In genomic region chr14:77509366-77509765, GRCh38 we compare ENCODE assay signal across 22 cellular contexts. TPM values are rescaled to one million over a fixed set of nuclear protein-coding genes. Genes with fewer than 3 reads are reported as not detected.
DNase-seq lines count a peak whose midpoint lies in the region; ATAC-seq, FAIRE-seq and TF ChIP-seq lines count a peak whose summit lies in the region.
"Had no signal": no experiment of that assay in that cellular context is flagged by ENCODE, and none has a peak within 500 bp of the region (broad histone marks: within the 10 kb centered on the region; RNA-seq: fewer than 3 reads in every experiment).

No MANE protein-coding gene starts in this region.

- BruUV-seq in HepG2 (replicated peaks; lab: Mats Ljungman, UMichigan), result no TSS peak

- FAIRE-seq in HepG2 (lab: Jason Lieb, UNC), result no peak
- FAIRE-seq: D721Med, GM12892, GM18507 had no signal

- no peak overlapping the region for H2AFZ ChIP-seq in HepG2 (ENCODE audit: low read length)
- H2AFZ ChIP-seq: GM23338 had no signal

- TF ChIP-seq RAD21 in HepG2 (CRISPR knock-in tag; IDR thresholded peaks at IDR 0.05), result no peak

- H3K4me1 Mint-ChIP-seq in WTC11, result no peaks in the 10 kb centered on the region
- H3K4me1 Mint-ChIP-seq in memory B cell, result no peaks in the 10 kb centered on the region
- H3K4me1 Mint-ChIP-seq: GM23338 had no signal

- CTCF ChIA-PET in HepG2 (lab: Yijun Ruan, JAX; ENCODE audit: low intra/inter-chr PET ratio, low total read pairs) (no interaction called here), WTC11 (lab: Charles Lee) (no interaction called here)

- no peak overlapping the region for H3K4me3 Mint-ChIP-seq in WTC11
- H3K4me3 Mint-ChIP-seq in memory B cell, result no peak overlapping the region
- H3K4me3 Mint-ChIP-seq: CD4-positive, alpha-beta T cell; GM23338; HFFc6 had no signal

- H3K27me3 ChIP-seq in HepG2 (ENCODE audit: control insufficient read depth in 1 of 2, insufficient read depth in 2 of 2, low read length in 2 of 2), result no peaks in the 10 kb centered on the region
- H3K27me3 ChIP-seq in right lobe of liver, result no peaks in the 10 kb centered on the region

- peak overlapping the region; percentile 62 for H3K27ac ChIP-seq in HepG2 (ENCODE audit: extremely low read length, insufficient read depth, low read length)
- no peak overlapping the region for H3K27ac ChIP-seq in right lobe of liver
- H3K27ac ChIP-seq: C4-2B, HL-60 had no signal

- H3K9ac ChIP-seq in HepG2 (ENCODE audit: insufficient read depth, low read depth, low read length), result no peak overlapping the region

- H3K36me3 ChIP-seq in HepG2 (replicated peaks in 1 of 2; ENCODE audit: control insufficient read depth in 1 of 2, insufficient read depth in 2 of 2, low read length in 2 of 2), result peaks cover 4 to 16% of the 10 kb centered on the region in 2 experiments; a peak in 3 of 5 replicates
- H3K36me3 ChIP-seq in right lobe of liver, result peaks cover 0 to 26% (median 9%) of the 10 kb centered on the region in 4 donors

- H3K36me3 Mint-ChIP-seq in WTC11 (peaks cover 18% of the 10 kb centered on the region), memory B cell (peaks cover 28% of the 10 kb centered on the region)

- in situ Hi-C loops in HepG2 (cut with HindIII; ENCODE audit: extremely low pct_ligation_motif_present, low pct_unique_long_range_greater_than_20kb), result no loop called here

- TF ChIP-seq CTCF in HepG2 (CRISPR knock-in tag; IDR thresholded peaks at IDR 0.05) (no peak), right lobe of liver (IDR thresholded peaks at IDR 0.05) (no peak), WTC11 (IDR thresholded peaks at IDR 0.05) (no peak)

- H3K9me3 ChIP-seq in HepG2 (ENCODE audit: low read length) (no peaks in the 10 kb centered on the region), right lobe of liver (no peaks in the 10 kb centered on the region)
- H3K9me3 ChIP-seq: Caco-2 had no signal

- H3K27ac Mint-ChIP-seq in WTC11, result peak overlapping the region; percentile 74; the same call in 1 of the 2 replicates
- peak overlapping the region; percentile 14 for H3K27ac Mint-ChIP-seq in memory B cell
- H3K27ac Mint-ChIP-seq: CD4-positive, alpha-beta T cell; GM23338; HFFc6 had no signal

- H3K4me3 ChIP-seq in HepG2 (replicated peaks in 1 of 3; ENCODE audit: insufficient read depth in 1 of 3, low read depth in 2 of 3, low read length in 3 of 3), result no peak overlapping the region
- H3K4me3 ChIP-seq in right lobe of liver, result no peak overlapping the region
- H3K4me3 ChIP-seq: GM23338 had no signal

- H3K9me3 Mint-ChIP-seq in WTC11 (0 out of 2 replicates have a peak, but pooled peaks cover 4% of the 10 kb centered on the region), memory B cell (no peaks in the 10 kb centered on the region)
- H3K9me3 Mint-ChIP-seq: CD4-positive, alpha-beta T cell; HFFc6 had no signal

- DNase-seq in HepG2 (ENCODE audit: low spot score) (no peak), right lobe of liver (no peak), WTC11 (ENCODE audit: low spot score) (no peak), memory B cell (ENCODE audit: low spot score in 2 of 2) (no peak), DMS 273 treated with DMSO at 0.1 percent for 48 hours (lab: John Stamatoyannopoulos, UW) (no peak), Ammon's horn (ENCODE audit: low spot score) (no peak)
- DNase-seq: Caco-2; CD4-positive, alpha-beta T cell; DMS153; DMS79; GDM1; H7; HFFc6 had no signal

- no peaks in the 10 kb centered on the region for H3K27me3 Mint-ChIP-seq in WTC11 (ENCODE audit: low read depth)
- no peaks in the 10 kb centered on the region for H3K27me3 Mint-ChIP-seq in memory B cell
- H3K27me3 Mint-ChIP-seq: CD4-positive, alpha-beta T cell had no signal

- TF ChIP-seq EP300 in HepG2 (IDR thresholded peaks at IDR 0.05; ENCODE audit: low read depth in 2 of 2, low read length in 2 of 2), result no peak
- TF ChIP-seq EP300 in HepG2 (CRISPR knock-in tag; IDR thresholded peaks at IDR 0.05; ENCODE audit: borderline replicate concordance), result no peak

- ATAC-seq in HepG2 (no peak), right lobe of liver (no peak), WTC11 (no peak), memory B cell (ENCODE audit: low read depth) (no peak)
- ATAC-seq: GM23338, HCT116 had no signal

- H3K4me2 ChIP-seq in HepG2 (ENCODE audit: low read depth, low read length), result no peak overlapping the region
- H3K4me2 ChIP-seq: GM23338 had no signal

- H3K4me1 ChIP-seq in HepG2 (ENCODE audit: insufficient read depth, low read length) (peaks cover 41% of the 10 kb centered on the region), right lobe of liver (no peaks in the 10 kb centered on the region)

- POLR2A ChIA-PET in HepG2 (lab: Yijun Ruan, JAX), result interaction anchor here (2.9 kb wide), 1 partner anchor 10 kb away, joined by 22 read pairs; the partner anchor contains the start of gene ISM2
- POLR2A ChIA-PET in WTC11 (lab: Charles Lee), result no interaction called here

- TF ChIP-seq POLR2A in HepG2 (IDR thresholded peaks at IDR 0.05; ENCODE audit: insufficient read depth in 1 of 2, low read depth in 2 of 2, low read length in 2 of 2) (no peak), right lobe of liver (IDR thresholded peaks at IDR 0.05) (no peak)

- WGBS in HepG2 (ENCODE audit: low lambda C conversion rate), result 91% methylated on average over 4 of the region's 4 CpGs
- 83% methylated on average over 4 of the region's 4 CpGs for WGBS in right lobe of liver (ENCODE audit: insufficient coverage, low coverage, low lambda C conversion rate, missing lambda C conversion rate)

- intact Hi-C loops in HepG2 (cut with micrococcal nuclease; ENCODE audit: unreplicated experiment), result no loop called here
- intact Hi-C loops in right lobe of liver (cut with DNase I), result no loop called here

- H4K20me1 ChIP-seq in HepG2 (ENCODE audit: insufficient read depth, low read length), result no peaks in the 10 kb centered on the region

- H3K79me2 ChIP-seq in HepG2 (ENCODE audit: insufficient read depth, low read length), result no peaks in the 10 kb centered on the region

RNA-seq across cellular contexts. Expression of gene ISM2, which starts 10.8 kb away (rescaled TPM):
- total RNA-seq in HepG2 (2016; rRNA removed; fragmentation: Illumina TruSeq; extraction: Trizol), result 0.83 and 1.8 TPM in 2 replicates
- 0.20 and 0.44 TPM in 2 replicates for total RNA-seq in HepG2 (2016; cell fraction: cytosol; rRNA removed; fragmentation: Illumina TruSeq; extraction: Trizol; ENCODE audit: low read depth)
- 0.56 and 1.8 TPM in 2 replicates for total RNA-seq in HepG2 (2016; cell fraction: insoluble cytoplasmic fraction; rRNA removed; fragmentation: Illumina TruSeq; extraction: Trizol)
- total RNA-seq in HepG2 (2016; cell fraction: membrane; rRNA removed; fragmentation: Illumina TruSeq; extraction: Trizol), result 0.46 and 0.55 TPM in 2 replicates
- 1.4 TPM in 2 replicates for total RNA-seq in HepG2 (2016; cell fraction: nucleus; rRNA removed; fragmentation: Illumina TruSeq; extraction: Trizol)
- polyA plus RNA-seq in HepG2 (2011; rRNA removed), result 40.7 and 43.2 TPM in 2 replicates
- polyA plus RNA-seq in HepG2 (2011; cell fraction: cytosol; rRNA removed), result 17.0 and 22.7 TPM in 2 replicates
- polyA plus RNA-seq in HepG2 (2011; cell fraction: nucleus; rRNA removed), result 47.8 and 68.7 TPM in 2 replicates
- 59.6 and 62.7 TPM in 2 replicates for polyA plus RNA-seq in HepG2 (2012)
- polyA plus RNA-seq in HepG2 (2016; cell fraction: cytosol; fragmentation: Illumina TruSeq; extraction: Trizol; ENCODE audit: low read depth), result 0.08 and 0.19 TPM in 2 replicates
- polyA plus RNA-seq in HepG2 (2016; cell fraction: insoluble cytoplasmic fraction; fragmentation: Illumina TruSeq; extraction: Trizol; ENCODE audit: low read depth), result 0.53 and 0.60 TPM in 2 replicates
- 0.16 and 0.26 TPM in 2 replicates for polyA plus RNA-seq in HepG2 (2016; cell fraction: membrane; fragmentation: Illumina TruSeq; extraction: Trizol; ENCODE audit: low read depth)
- 2.1 and 2.3 TPM in 2 replicates for polyA plus RNA-seq in HepG2 (2016; cell fraction: nucleus; fragmentation: Illumina TruSeq; extraction: Trizol; ENCODE audit: insufficient read depth, low read depth)
- 0.09 and 81.0 TPM in 2 replicates for polyA minus RNA-seq in HepG2 (2011; rRNA and poly(A)+ RNA removed; ENCODE audit: low replicate concordance)
- polyA minus RNA-seq in HepG2 (2011; cell fraction: cytosol; rRNA and poly(A)+ RNA removed), result 31.8 and 33.0 TPM in 2 replicates
- 18.5 and 28.2 TPM in 2 replicates for polyA minus RNA-seq in HepG2 (2011; cell fraction: nucleus; rRNA and poly(A)+ RNA removed)
- under 1 TPM in 1 of 6 experiments, not detected in 5; 0.37 TPM for total RNA-seq in right lobe of liver
- total RNA-seq in WTC11 (2021), result 0.80 to 1.4 TPM (median 1.3 TPM) in 3 replicates
- total RNA-seq: CD4-positive, alpha-beta T cell; Daoy; HT1080 had no signal

RNA-seq across cellular contexts. Expression of gene AHSA1, which starts 51.5 kb away (rescaled TPM):
- total RNA-seq in HepG2 (2016; rRNA removed; fragmentation: Illumina TruSeq; extraction: Trizol) (241 and 310 TPM in 2 replicates), right lobe of liver (100 to 1,000 TPM in 1 of 6 experiments, 10 to 100 TPM in 5; 40.6 to 114 (median 77.6) TPM), WTC11 (2021) (137 to 186 TPM (median 160 TPM) in 3 replicates)
- total RNA-seq in HepG2 (2016; cell fraction: cytosol; rRNA removed; fragmentation: Illumina TruSeq; extraction: Trizol; ENCODE audit: low read depth), result 46.4 and 46.6 TPM in 2 replicates
- total RNA-seq in HepG2 (2016; cell fraction: insoluble cytoplasmic fraction; rRNA removed; fragmentation: Illumina TruSeq; extraction: Trizol), result 247 and 307 TPM in 2 replicates
- total RNA-seq in HepG2 (2016; cell fraction: membrane; rRNA removed; fragmentation: Illumina TruSeq; extraction: Trizol), result 65.3 and 71.9 TPM in 2 replicates
- total RNA-seq in HepG2 (2016; cell fraction: nucleus; rRNA removed; fragmentation: Illumina TruSeq; extraction: Trizol), result 99.7 and 100 TPM in 2 replicates
- polyA plus RNA-seq in HepG2 (2011; rRNA removed), result 113 and 118 TPM in 2 replicates
- polyA plus RNA-seq in HepG2 (2011; cell fraction: cytosol; rRNA removed), result 126 and 174 TPM in 2 replicates
- 40.9 and 53.0 TPM in 2 replicates for polyA plus RNA-seq in HepG2 (2011; cell fraction: nucleus; rRNA removed)
- 114 and 118 TPM in 2 replicates for polyA plus RNA-seq in HepG2 (2012)
- 26.2 TPM in 2 replicates for polyA plus RNA-seq in HepG2 (2016; cell fraction: cytosol; fragmentation: Illumina TruSeq; extraction: Trizol; ENCODE audit: low read depth)
- polyA plus RNA-seq in HepG2 (2016; cell fraction: insoluble cytoplasmic fraction; fragmentation: Illumina TruSeq; extraction: Trizol; ENCODE audit: low read depth), result 395 TPM in 2 replicates
- 42.3 and 47.2 TPM in 2 replicates for polyA plus RNA-seq in HepG2 (2016; cell fraction: membrane; fragmentation: Illumina TruSeq; extraction: Trizol; ENCODE audit: low read depth)
- polyA plus RNA-seq in HepG2 (2016; cell fraction: nucleus; fragmentation: Illumina TruSeq; extraction: Trizol; ENCODE audit: insufficient read depth, low read depth), result 170 and 191 TPM in 2 replicates
- 102 and 240 TPM in 2 replicates for polyA minus RNA-seq in HepG2 (2011; rRNA and poly(A)+ RNA removed; ENCODE audit: low replicate concordance)
- 59.2 and 65.4 TPM in 2 replicates for polyA minus RNA-seq in HepG2 (2011; cell fraction: cytosol; rRNA and poly(A)+ RNA removed)
- 32.2 and 49.9 TPM in 2 replicates for polyA minus RNA-seq in HepG2 (2011; cell fraction: nucleus; rRNA and poly(A)+ RNA removed)

RNA-seq across cellular contexts. Expression of gene VIPAS39, which starts 52.0 kb away (rescaled TPM):
- total RNA-seq in HepG2 (2016; rRNA removed; fragmentation: Illumina TruSeq; extraction: Trizol) (13.3 and 14.9 TPM in 2 replicates), right lobe of liver (1 to 10 TPM; 7.2 to 9.9 (median 8.6) TPM), WTC11 (2021) (17.0 to 18.5 TPM (median 17.9 TPM) in 3 replicates)
- 2.6 and 2.8 TPM in 2 replicates for total RNA-seq in HepG2 (2016; cell fraction: cytosol; rRNA removed; fragmentation: Illumina TruSeq; extraction: Trizol; ENCODE audit: low read depth)
- total RNA-seq in HepG2 (2016; cell fraction: insoluble cytoplasmic fraction; rRNA removed; fragmentation: Illumina TruSeq; extraction: Trizol), result 12.8 and 14.5 TPM in 2 replicates
- total RNA-seq in HepG2 (2016; cell fraction: membrane; rRNA removed; fragmentation: Illumina TruSeq; extraction: Trizol), result 6.3 and 6.8 TPM in 2 replicates
- 11.3 and 15.3 TPM in 2 replicates for total RNA-seq in HepG2 (2016; cell fraction: nucleus; rRNA removed; fragmentation: Illumina TruSeq; extraction: Trizol)
- polyA plus RNA-seq in HepG2 (2011; rRNA removed), result 18.7 and 21.5 TPM in 2 replicates
- polyA plus RNA-seq in HepG2 (2011; cell fraction: cytosol; rRNA removed), result 11.6 and 15.0 TPM in 2 replicates
- polyA plus RNA-seq in HepG2 (2011; cell fraction: nucleus; rRNA removed), result 15.9 and 19.5 TPM in 2 replicates
- polyA plus RNA-seq in HepG2 (2012), result 9.7 and 11.4 TPM in 2 replicates
- 1.7 and 1.8 TPM in 2 replicates for polyA plus RNA-seq in HepG2 (2016; cell fraction: cytosol; fragmentation: Illumina TruSeq; extraction: Trizol; ENCODE audit: low read depth)
- polyA plus RNA-seq in HepG2 (2016; cell fraction: insoluble cytoplasmic fraction; fragmentation: Illumina TruSeq; extraction: Trizol; ENCODE audit: low read depth), result 14.7 and 15.7 TPM in 2 replicates
- 3.7 and 4.4 TPM in 2 replicates for polyA plus RNA-seq in HepG2 (2016; cell fraction: membrane; fragmentation: Illumina TruSeq; extraction: Trizol; ENCODE audit: low read depth)
- polyA plus RNA-seq in HepG2 (2016; cell fraction: nucleus; fragmentation: Illumina TruSeq; extraction: Trizol; ENCODE audit: insufficient read depth, low read depth), result 14.0 and 16.4 TPM in 2 replicates
- 18.9 and 21.0 TPM in 2 replicates for polyA minus RNA-seq in HepG2 (2011; rRNA and poly(A)+ RNA removed; ENCODE audit: low replicate concordance)
- 9.8 and 11.7 TPM in 2 replicates for polyA minus RNA-seq in HepG2 (2011; cell fraction: cytosol; rRNA and poly(A)+ RNA removed)
- polyA minus RNA-seq in HepG2 (2011; cell fraction: nucleus; rRNA and poly(A)+ RNA removed), result 29.2 and 34.9 TPM in 2 replicates
